ENCODE assay signal across 8 cellular contexts in genomic region chr1:54716299-54717047, GRCh38. TPM values are rescaled to one million over a fixed set of nuclear protein-coding genes. Genes with fewer than 3 reads are reported as not detected.
A peak's percentile ranks its signal among the peaks of the same experiment; 100 is the strongest.
DNase-seq lines count a peak whose midpoint lies in the region; ATAC-seq and TF ChIP-seq lines count a peak whose summit lies in the region.

No MANE protein-coding gene starts in this region.

- H3K9me3 ChIP-seq in thoracic aorta: no peaks in the 10 kb centered on the region

- no peaks in the 10 kb centered on the region for H3K9me3 Mint-ChIP-seq in CD14-positive monocyte

- peaks cover 19 to 27% of the 10 kb centered on the region in 2 donors for H3K36me3 Mint-ChIP-seq in CD14-positive monocyte

- ATAC-seq in HG03280 (IDR thresholded peaks at IDR 0.05; ENCODE audit: unreplicated experiment): peak; percentile 4
- no peak for ATAC-seq in thoracic aorta (ENCODE audit: insufficient number of reproducible peaks, low FRiP score, low read depth)

- H3K27me3 ChIP-seq in thoracic aorta (replicated peaks; ENCODE audit: insufficient read depth): no peaks in the 10 kb centered on the region

- peaks cover 0 to 18% of the 10 kb centered on the region in 2 donors for H3K4me1 ChIP-seq in thoracic aorta (ENCODE audit: control insufficient read depth in 1 of 2, low read depth in 2 of 2)

- peaks cover 0 to 2% (median 0%) of the 10 kb centered on the region in 3 donors for H3K27me3 Mint-ChIP-seq in CD14-positive monocyte (ENCODE audit: low read depth in 3 of 3)

- peak overlapping the region; percentile 86 to 96 (median 92) for H3K27ac Mint-ChIP-seq in CD14-positive monocyte

- peak overlapping the region; percentile 92 for H3K4me3 ChIP-seq in thoracic aorta

- peaks cover 8% of the 10 kb centered on the region for H3K36me3 ChIP-seq in thoracic aorta

- DNase-seq in CD14-positive monocyte (ENCODE audit: low spot score) (no peak), amniotic epithelial cell (ENCODE audit: low read depth) (peak; percentile 63), kidney tubule cell (ENCODE audit: low spot score) (peak; percentile 74), thoracic aorta (ENCODE audit: low spot score) (no peak), UCSD-AML1 (lab: John Stamatoyannopoulos, UW; ENCODE audit: unreplicated experiment) (no peak), head of caudate nucleus (no peak), NCI-H2196 treated with DMSO at 0.1 percent for 48 hours (lab: John Stamatoyannopoulos, UW; ENCODE audit: unreplicated experiment) (no peak)

- intact Hi-C loops in CD14-positive monocyte (cut with micrococcal nuclease): loop anchor here (2.0 to 10.0 kb wide), 3 partner anchors 46 to 772 kb away; partner anchors contain the start of genes PARS2 (in 2 of the 2), IFT25 (in 1 of the 2) and LRRC42 (in 1 of the 2)
- intact Hi-C loops in head of caudate nucleus (cut with DNase I): loop anchor here (5.0 kb wide), 1 partner anchor 46 kb away; the partner anchor contains the start of gene PARS2

- peak overlapping the region; percentile 79 for H3K27ac ChIP-seq in thoracic aorta

- TF ChIP-seq CTCF in CD14-positive monocyte (IDR thresholded peaks at IDR 0.05) (no peak), thoracic aorta (IDR thresholded peaks at IDR 0.05) (no peak)

- peak overlapping the region; percentile 91 to 94 for H3K4me3 Mint-ChIP-seq in CD14-positive monocyte

- peaks cover 19% of the 10 kb centered on the region for H3K4me1 Mint-ChIP-seq in CD14-positive monocyte

RNA-seq across cellular contexts. Expression of gene TTC4, which starts 0.8 kb away (rescaled TPM):
- 10 to 100 TPM; 12.4 to 13.3 TPM for polyA plus RNA-seq in CD14-positive monocyte
- 10 to 100 TPM; 12.7 to 17.2 TPM for total RNA-seq in thoracic aorta

RNA-seq across cellular contexts. Expression of gene PARS2, which starts 47.9 kb away (rescaled TPM):
- 1 to 10 TPM in 1 of 2 donors, under 1 TPM in 1; 0.92 to 1.2 TPM for polyA plus RNA-seq in CD14-positive monocyte
- 1 to 10 TPM; 2.8 to 3.1 TPM for total RNA-seq in thoracic aorta

Comparison
In these comparisons a context has a peak if more than half of its experiments do, and no peak if none do; other contexts are left out.
1. DNase-seq: peak in amniotic epithelial cell (single experiment) and kidney tubule cell (single experiment); none in CD14-positive monocyte (single experiment), thoracic aorta (single experiment), UCSD-AML1 (single experiment), head of caudate nucleus (0 of 42) and NCI-H2196 treated with DMSO at 0.1 percent for 48 hours (single experiment).